Comparison of ENCODE assay signal across 8 cellular contexts in genomic region chr5:154857534-154858250, GRCh38. TPM values are rescaled to one million over a fixed set of nuclear protein-coding genes. Genes with fewer than 3 reads are reported as not detected.
DNase-seq lines count a peak whose midpoint lies in the region; ATAC-seq lines count a peak whose summit lies in the region.

No MANE protein-coding gene starts in this region.

- H3K9me3 ChIP-seq in esophagus (ENCODE audit: control insufficient read depth in 2 of 2, insufficient read depth in 1 of 2, low read depth in 1 of 2, low read length in 1 of 2) (no peaks in the 10 kb centered on the region), muscle layer of colon (ENCODE audit: low read length) (no peaks in the 10 kb centered on the region)

- H3K9me3 Mint-ChIP-seq in activated T-cell treated with anti-CD3 and anti-CD28 coated beads, Interleukin-2, amount 50 U/mL, for 24 hours, result no peaks in the 10 kb centered on the region

- peak; percentile 61 for ATAC-seq in GM21526 (IDR thresholded peaks at IDR 0.05; ENCODE audit: low FRiP score, unreplicated experiment)

- H3K27me3 Mint-ChIP-seq in activated T-cell treated with anti-CD3 and anti-CD28 coated beads, Interleukin-2, amount 50 U/mL, for 24 hours, result no peaks in the 10 kb centered on the region

- peaks cover 40% of the 10 kb centered on the region for H3K4me1 Mint-ChIP-seq in activated T-cell treated with anti-CD3 and anti-CD28 coated beads, Interleukin-2, amount 50 U/mL, for 24 hours (ENCODE audit: low read depth)

- H3K27ac ChIP-seq in esophagus (ENCODE audit: low read depth in 2 of 2, low read length in 1 of 2) (peak overlapping the region; percentile 98 to 99), muscle layer of colon (ENCODE audit: low read depth, low read length) (peak overlapping the region; percentile 100)

- WGBS in esophagus, 2 donors, result 0% methylated on average over 56 to 57 of the region's 57 CpGs

- H3K36me3 Mint-ChIP-seq in activated T-cell treated with anti-CD3 and anti-CD28 coated beads, Interleukin-2, amount 50 U/mL, for 24 hours (ENCODE audit: low read depth), result peaks cover 42% of the 10 kb centered on the region

- peak overlapping the region; percentile 96 for H3K9ac ChIP-seq in muscle layer of colon (ENCODE audit: low read length)

- H3K4me3 ChIP-seq in esophagus (ENCODE audit: low read depth in 1 of 2, low read length in 2 of 2) (peak overlapping the region; percentile 49 to 97), muscle layer of colon (ENCODE audit: low read depth in 1 of 2, low read length in 2 of 2) (peak overlapping the region; percentile 74 to 91)

- no peaks in the 10 kb centered on the region for H3K36me3 ChIP-seq in esophagus (ENCODE audit: control insufficient read depth in 2 of 2, insufficient read depth in 2 of 2, low read length in 1 of 2)
- no peaks in the 10 kb centered on the region for H3K36me3 ChIP-seq in muscle layer of colon (ENCODE audit: insufficient read depth, low read length)

- H3K4me1 ChIP-seq in esophagus (ENCODE audit: control insufficient read depth in 2 of 2, insufficient read depth in 2 of 2, low read length in 1 of 2), result no peaks in the 10 kb centered on the region
- peaks cover 26% of the 10 kb centered on the region for H3K4me1 ChIP-seq in muscle layer of colon (ENCODE audit: insufficient read depth, low read length)

- H3K27me3 ChIP-seq in esophagus (ENCODE audit: control insufficient read depth in 1 of 2, insufficient read depth in 2 of 2, low read length in 2 of 2) (no peaks in the 10 kb centered on the region), muscle layer of colon (ENCODE audit: control insufficient read depth in 1 of 2, insufficient read depth in 2 of 2, low read length in 2 of 2) (no peaks in the 10 kb centered on the region)

- DNase-seq in DMS 273 treated with DMSO at 0.1 percent for 48 hours (lab: John Stamatoyannopoulos, UW) (peak; percentile 96), HuH-7 (ENCODE audit: low spot score) (peak; percentile 95), OCI-M2 (lab: John Stamatoyannopoulos, UW; ENCODE audit: unreplicated experiment) (peak; percentile 76)
- DNase-seq in activated T-cell treated with anti-CD3 and anti-CD28 coated beads, Interleukin-2, amount 50 U/mL, for 24 hours, result peak; percentile 88
- peak; percentile 64 to 70 for DNase-seq in stimulated activated CD8-positive, alpha-beta memory T cell treated with anti-CD3 and anti-CD28 coated beads, Interleukin-7, amount 100 ng/mL, for 1 hour (ENCODE audit: low read depth in 2 of 2)

- H3K27ac Mint-ChIP-seq in activated T-cell treated with anti-CD3 and anti-CD28 coated beads, Interleukin-2, amount 50 U/mL, for 24 hours, result peak overlapping the region; percentile 100

- peak overlapping the region; percentile 92 for H3K4me3 Mint-ChIP-seq in activated T-cell treated with anti-CD3 and anti-CD28 coated beads, Interleukin-2, amount 50 U/mL, for 24 hours

RNA-seq across cellular contexts. Expression of gene CNOT8, which starts 0.7 kb away (rescaled TPM):
- 10 to 100 TPM; 18.1 to 21.2 TPM for polyA plus RNA-seq in esophagus

RNA-seq across cellular contexts. Expression of gene FAXDC2, which starts 7.3 kb away (rescaled TPM):
- 1 to 10 TPM; 2.4 to 6.0 TPM for polyA plus RNA-seq in esophagus

Comparison
In these comparisons a context has a peak if more than half of its experiments do, and no peak if none do; other contexts are left out.
1. Peak in every context shown above with its lines: DNase-seq, ATAC-seq, H3K4me3 ChIP-seq and H3K27ac ChIP-seq.